In the genomic region with DNA sequence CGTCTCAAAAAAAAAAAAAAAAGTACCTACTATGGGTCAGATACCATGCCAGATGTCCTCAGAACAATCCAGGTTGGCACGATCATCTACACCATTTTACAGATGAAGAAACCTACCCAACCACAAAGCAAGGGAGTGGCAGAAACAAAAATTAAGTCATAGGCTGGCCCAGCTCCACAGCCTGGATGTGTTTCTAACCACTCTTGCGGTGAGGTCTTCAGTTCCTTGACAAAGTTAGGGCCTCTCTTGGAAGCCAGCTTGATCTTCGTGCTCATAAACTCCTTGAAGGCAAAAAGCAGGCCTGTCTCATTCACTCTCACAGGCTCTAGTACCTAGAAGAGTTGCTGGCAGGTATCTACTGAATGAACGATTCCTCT, we compare ENCODE assay signal across 8 cellular contexts. TPM values are rescaled to one million over a fixed set of nuclear protein-coding genes. Genes with fewer than 3 reads are reported as not detected.
DNase-seq lines count a peak whose midpoint lies in the region; ATAC-seq and TF ChIP-seq lines count a peak whose summit lies in the region.

No MANE protein-coding gene starts in this region.

- peaks cover 40% of the 10 kb centered on the region for H3K4me1 Mint-ChIP-seq in osteocyte (ENCODE audit: unreplicated experiment)

- H3K27ac Mint-ChIP-seq in osteocyte (ENCODE audit: unreplicated experiment) = peak overlapping the region; percentile 87

- no peaks in the 10 kb centered on the region for H3K9me3 ChIP-seq in DOHH2 (ENCODE audit: control insufficient read depth, insufficient read depth, low read length)

- H3K36me3 ChIP-seq in DOHH2 (ENCODE audit: control insufficient read depth, low read length) = peaks cover 98% of the 10 kb centered on the region

- no peaks in the 10 kb centered on the region for H3K9me2 ChIP-seq in DOHH2 (replicated peaks; ENCODE audit: control insufficient read depth, low read length)

- H3K27me3 ChIP-seq in DOHH2 (ENCODE audit: control insufficient read depth, low read length) = no peaks in the 10 kb centered on the region; the same call in 1 of the 2 replicates

- H3K4me2 ChIP-seq in DOHH2 (ENCODE audit: low read length) = peak overlapping the region; percentile 100

- no peaks in the 10 kb centered on the region for H3K27me3 Mint-ChIP-seq in osteocyte (ENCODE audit: unreplicated experiment)

- TF ChIP-seq CTCF in DOHH2 (IDR thresholded peaks at IDR 0.05; ENCODE audit: low read depth, low read length, poor library complexity, severe bottlenecking) = no peak
- no peak for TF ChIP-seq CTCF in LNCaP clone FGC (IDR thresholded peaks at IDR 0.05; ENCODE audit: control insufficient read depth, extremely low read depth, insufficient read depth)
- no peak for TF ChIP-seq CTCF in coronary artery (IDR thresholded peaks at IDR 0.05)
- TF ChIP-seq CTCF in osteocyte (IDR thresholded peaks at IDR 0.05) = no peak

- DNase-seq in LNCaP clone FGC (ENCODE audit: low read depth) (peak; percentile 39), coronary artery (ENCODE audit: low spot score) (no peak), osteocyte (ENCODE audit: extremely low spot score, unreplicated experiment) (no peak), NCI-H774 (lab: John Stamatoyannopoulos, UW) (no peak)
- DNase-seq in activated CD4-positive, alpha-beta T cell treated with anti-CD3 and anti-CD28 coated beads, Interleukin-2, amount 50 U/mL, for 48 hours = no peak

- no peaks in the 10 kb centered on the region for H3K9me3 Mint-ChIP-seq in osteocyte (ENCODE audit: unreplicated experiment)

- H3K36me3 Mint-ChIP-seq in osteocyte (ENCODE audit: unreplicated experiment) = peaks cover 3% of the 10 kb centered on the region

- ATAC-seq in HG02798 (IDR thresholded peaks at IDR 0.05; ENCODE audit: poor library complexity, unreplicated experiment) (no peak), HG03354 (IDR thresholded peaks at IDR 0.05; ENCODE audit: poor library complexity, severe bottlenecking, unreplicated experiment) (no peak)

- peaks cover 81% of the 10 kb centered on the region for H3K4me1 ChIP-seq in DOHH2 (ENCODE audit: control insufficient read depth, low read length)

- peak overlapping the region; percentile 88 for H3K4me3 ChIP-seq in DOHH2 (ENCODE audit: low read length)
- H3K4me3 ChIP-seq in LNCaP clone FGC (ENCODE audit: low read depth, low read length) = no peak overlapping the region
- peak overlapping the region; percentile 9 for H3K4me3 ChIP-seq in coronary artery

- H3K79me2 ChIP-seq in DOHH2 (ENCODE audit: control insufficient read depth, low read length) = peaks cover 100% of the 10 kb centered on the region

- peak overlapping the region; percentile 100 for H3K27ac ChIP-seq in DOHH2 (ENCODE audit: low read depth, low read length)
- peak overlapping the region in 1 of 2 donors; percentile 81 for H3K27ac ChIP-seq in coronary artery

- no peak overlapping the region for H3K4me3 Mint-ChIP-seq in osteocyte (ENCODE audit: unreplicated experiment)

- peaks cover 82% of the 10 kb centered on the region for H4K20me1 ChIP-seq in DOHH2 (ENCODE audit: control insufficient read depth, insufficient read depth, low read depth, low read length)

- peaks cover 17% of the 10 kb centered on the region for H3F3A ChIP-seq in DOHH2 (ENCODE audit: control insufficient read depth, insufficient read depth)

RNA-seq across cellular contexts. Expression of a gene that starts 6.2 kb away (rescaled TPM):
- total RNA-seq in osteocyte = 59.7 and 64.6 TPM in 2 replicates

RNA-seq across cellular contexts. Expression of a gene that starts 51.1 kb away (rescaled TPM):
- 25.4 and 26.1 TPM in 2 replicates for total RNA-seq in osteocyte

RNA-seq across cellular contexts. Expression of a gene that starts 53.1 kb away (rescaled TPM):
- total RNA-seq in osteocyte = 18.7 and 21.1 TPM in 2 replicates

RNA-seq across cellular contexts. Expression of a gene that starts 53.5 kb away (rescaled TPM):
- 92.1 and 100 TPM in 2 replicates for total RNA-seq in osteocyte
